ENCODE assay signal across 15 cellular contexts in genomic region chr16:354971-355441, GRCh38. TPM values are rescaled to one million over a fixed set of nuclear protein-coding genes. Genes with fewer than 3 reads are reported as not detected.
DNase-seq lines count a peak whose midpoint lies in the region; ATAC-seq and TF ChIP-seq lines count a peak whose summit lies in the region.
"Had no signal": no experiment of that assay in that cellular context is flagged by ENCODE, and none has a peak within 500 bp of the region (broad histone marks: within the 10 kb centered on the region; RNA-seq: fewer than 3 reads in every experiment).

No MANE protein-coding gene starts in this region.

- CTCF ChIA-PET in mammary epithelial cell (lab: Charles Lee; ENCODE audit: low non-redundant PET), result no interaction called here

- peaks cover 18% of the 10 kb centered on the region for H3K4me1 Mint-ChIP-seq in T-helper 17 cell
- peaks cover 22 to 30% of the 10 kb centered on the region in 2 donors for H3K4me1 Mint-ChIP-seq in effector memory CD8-positive, alpha-beta T cell (ENCODE audit: low read depth in 2 of 2)
- H3K4me1 Mint-ChIP-seq in stimulated activated effector memory CD8-positive, alpha-beta T cell treated with anti-CD3 and anti-CD28 coated beads, Interleukin-12 subunit alpha, Interleukin-12 subunit beta, amount 100 ng/mL, for 72 hours, result peaks cover 29% of the 10 kb centered on the region
- H3K4me1 Mint-ChIP-seq in glutamatergic neuron (ENCODE audit: low read depth, unreplicated experiment), result no peaks in the 10 kb centered on the region

- H3K79me2 ChIP-seq in mammary epithelial cell (ENCODE audit: insufficient read depth, low read length), result peaks cover 20% of the 10 kb centered on the region

- H3K4me3 ChIP-seq in mammary epithelial cell (replicated peaks in 1 of 3; ENCODE audit: insufficient read depth in 1 of 3, low read depth in 2 of 3, low read length in 3 of 3) (no peak overlapping the region), breast epithelium (no peak overlapping the region)
- H3K4me3 ChIP-seq: coronary artery, gastroesophageal sphincter, thoracic aorta had no signal

- H3K4me3 Mint-ChIP-seq in T-helper 17 cell (peak overlapping the region; percentile 95), glutamatergic neuron (ENCODE audit: unreplicated experiment) (no peak overlapping the region)
- peak overlapping the region; percentile 74 to 83 for H3K4me3 Mint-ChIP-seq in effector memory CD8-positive, alpha-beta T cell
- H3K4me3 Mint-ChIP-seq in stimulated activated effector memory CD8-positive, alpha-beta T cell treated with anti-CD3 and anti-CD28 coated beads, Interleukin-12 subunit alpha, Interleukin-12 subunit beta, amount 100 ng/mL, for 72 hours, result peak overlapping the region; percentile 61

- H3K36me3 Mint-ChIP-seq in T-helper 17 cell (ENCODE audit: low read depth), result no peaks in the 10 kb centered on the region
- peaks cover 9% of the 10 kb centered on the region for H3K36me3 Mint-ChIP-seq in effector memory CD8-positive, alpha-beta T cell (ENCODE audit: insufficient read depth)
- H3K36me3 Mint-ChIP-seq in stimulated activated effector memory CD8-positive, alpha-beta T cell treated with anti-CD3 and anti-CD28 coated beads, Interleukin-12 subunit alpha, Interleukin-12 subunit beta, amount 100 ng/mL, for 72 hours, result peaks cover 16% of the 10 kb centered on the region
- no peaks in the 10 kb centered on the region for H3K36me3 Mint-ChIP-seq in glutamatergic neuron (ENCODE audit: unreplicated experiment)

- H2AFZ ChIP-seq in mammary epithelial cell (ENCODE audit: low read depth, low read length), result no peak overlapping the region

- WGBS in mammary epithelial cell (ENCODE audit: low coverage, missing lambda C conversion rate), result 94% methylated on average over 8 of the region's 9 CpGs

- TF ChIP-seq CTCF in mammary epithelial cell (conservative IDR thresholded peaks at IDR 0.05 in 1 of 2, IDR thresholded peaks at IDR 0.05 in 1 of 2; ENCODE audit: extremely low read depth in 1 of 2, insufficient read depth in 1 of 2, low read depth in 1 of 2, low read length in 2 of 2), result no peak
- no peak for TF ChIP-seq CTCF in breast epithelium (IDR thresholded peaks at IDR 0.05)
- no peak for TF ChIP-seq CTCF in glutamatergic neuron (IDR thresholded peaks at IDR 0.05; ENCODE audit: partially characterized antibody, unreplicated experiment)

- H3K4me2 ChIP-seq in mammary epithelial cell (ENCODE audit: insufficient read depth, low read depth, low read length), result no peak overlapping the region

- H3K4me1 ChIP-seq in mammary epithelial cell (ENCODE audit: insufficient read depth, low read length) (peaks cover 25% of the 10 kb centered on the region), breast epithelium (peaks cover 0 to 5% of the 10 kb centered on the region in 2 donors)

- in situ Hi-C loops in mammary epithelial cell (cut with MboI; ENCODE audit: low sequenced_read_pairs in 2 of 2), result loop anchor here in 1 of 2 donors (10.0 kb wide), 1 partner anchor 140 kb away; no protein-coding TSS in a partner anchor

- no peak overlapping the region for H3K9ac ChIP-seq in mammary epithelial cell (ENCODE audit: insufficient read depth, low read length)

- dilution Hi-C loops in mammary epithelial cell (cut with HindIII; ENCODE audit: low sequenced_read_pairs), result no loop called here

- no peaks in the 10 kb centered on the region for H3K9me3 Mint-ChIP-seq in effector memory CD8-positive, alpha-beta T cell
- H3K9me3 Mint-ChIP-seq in stimulated activated effector memory CD8-positive, alpha-beta T cell treated with anti-CD3 and anti-CD28 coated beads, Interleukin-12 subunit alpha, Interleukin-12 subunit beta, amount 100 ng/mL, for 72 hours, result no peaks in the 10 kb centered on the region
- peaks cover 4% of the 10 kb centered on the region for H3K9me3 Mint-ChIP-seq in glutamatergic neuron (ENCODE audit: unreplicated experiment)
- H3K9me3 Mint-ChIP-seq: H9 had no signal

- no peaks in the 10 kb centered on the region for H4K20me1 ChIP-seq in mammary epithelial cell (ENCODE audit: insufficient read depth, low read length)

- H3K27me3 Mint-ChIP-seq in T-helper 17 cell (no peaks in the 10 kb centered on the region), glutamatergic neuron (ENCODE audit: unreplicated experiment) (no peaks in the 10 kb centered on the region)
- H3K27me3 Mint-ChIP-seq in effector memory CD8-positive, alpha-beta T cell, result no peaks in the 10 kb centered on the region

- ATAC-seq in T-helper 17 cell (peak; percentile 24), HG02852 (IDR thresholded peaks at IDR 0.05; ENCODE audit: unreplicated experiment) (no peak)
- ATAC-seq in effector memory CD8-positive, alpha-beta T cell (replicated peaks), result peak; percentile 55
- no peak for ATAC-seq in stimulated activated effector memory CD8-positive, alpha-beta T cell treated with anti-CD3 and anti-CD28 coated beads, Interleukin-12 subunit alpha, Interleukin-12 subunit beta, amount 100 ng/mL, for 72 hours
- ATAC-seq: gastroesophageal sphincter, SK-N-SH treated with all-trans-retinoic acid at 6 μM for 48 hours had no signal

- H3K27me3 ChIP-seq in mammary epithelial cell (ENCODE audit: insufficient read depth, low read length) (no peaks in the 10 kb centered on the region), breast epithelium (no peaks in the 10 kb centered on the region)
- H3K27me3 ChIP-seq: gastroesophageal sphincter had no signal

- TF ChIP-seq POLR2A in breast epithelium (IDR thresholded peaks at IDR 0.05), result no peak

- no TSS peak for BruUV-seq in mammary epithelial cell (replicated peaks; lab: Mats Ljungman, UMichigan)

- H3K27ac ChIP-seq in mammary epithelial cell (ENCODE audit: insufficient read depth, low read depth, low read length) (peak overlapping the region; percentile 62), breast epithelium (no peak overlapping the region)
- H3K27ac ChIP-seq: coronary artery, gastroesophageal sphincter, thoracic aorta had no signal

- DNase-seq in mammary epithelial cell (no peak), breast epithelium (ENCODE audit: low spot score in 2 of 2) (no peak), T-helper 17 cell (peak; percentile 30 to 45 (median 35)), DMS53 (lab: John Stamatoyannopoulos, UW) (no peak), glutamatergic neuron (no peak)
- DNase-seq in effector memory CD8-positive, alpha-beta T cell, result peak; percentile 59 to 65 (median 60)
- peak in 1 of 2 donors; percentile 64 for DNase-seq in stimulated activated effector memory CD8-positive, alpha-beta T cell treated with anti-CD3 and anti-CD28 coated beads, Interleukin-12 subunit alpha, Interleukin-12 subunit beta, amount 100 ng/mL, for 72 hours (ENCODE audit: low spot score in 2 of 2)
- DNase-seq: H9, NCI-H1105, NCI-H82 had no signal

- intact Hi-C loops in mammary epithelial cell (cut with micrococcal nuclease) (no loop called here), breast epithelium (cut with DNase I; ENCODE audit: low total_unique reads) (loop anchor here (10.0 kb wide), 1 partner anchor 120 kb away; the partner anchor contains the start of gene FAM234A)

- H3K9me3 ChIP-seq in mammary epithelial cell (replicated peaks; ENCODE audit: insufficient read depth, low read length) (no peaks in the 10 kb centered on the region), breast epithelium (no peaks in the 10 kb centered on the region), T-helper 17 cell (ENCODE audit: control insufficient read depth, low read length, poor library complexity, severe bottlenecking) (no peaks in the 10 kb centered on the region)
- H3K9me3 ChIP-seq: gastroesophageal sphincter, thoracic aorta had no signal

- H3K27ac Mint-ChIP-seq in T-helper 17 cell, result peak overlapping the region; percentile 95
- H3K27ac Mint-ChIP-seq in effector memory CD8-positive, alpha-beta T cell, result peak overlapping the region; percentile 73 to 90
- H3K27ac Mint-ChIP-seq in stimulated activated effector memory CD8-positive, alpha-beta T cell treated with anti-CD3 and anti-CD28 coated beads, Interleukin-12 subunit alpha, Interleukin-12 subunit beta, amount 100 ng/mL, for 72 hours, result peak overlapping the region; percentile 94
- no peak overlapping the region for H3K27ac Mint-ChIP-seq in glutamatergic neuron (ENCODE audit: unreplicated experiment)
- H3K27ac Mint-ChIP-seq: H9 had no signal

- H3K36me3 ChIP-seq in mammary epithelial cell (ENCODE audit: insufficient read depth, low read length), result no peaks in the 10 kb centered on the region
- H3K36me3 ChIP-seq in breast epithelium, result no peaks in the 10 kb centered on the region
- H3K36me3 ChIP-seq: thoracic aorta had no signal

RNA-seq across cellular contexts. Expression of gene AXIN1, which starts 2.5 kb away (rescaled TPM):
- total RNA-seq in mammary epithelial cell (10 to 100 TPM; 21.7 to 31.2 TPM), breast epithelium (10 to 100 TPM; 16.5 to 22.6 (median 22.4) TPM), T-helper 17 cell (10 to 100 TPM; 38.9 to 42.5 TPM), glutamatergic neuron (ENCODE audit: unreplicated experiment) (16.4 TPM)
- polyA plus RNA-seq in mammary epithelial cell, result 13.0 TPM
- 10.6 TPM for polyA minus RNA-seq in mammary epithelial cell

RNA-seq across cellular contexts. Expression of gene MRPL28, which starts 15.3 kb away (rescaled TPM):
- total RNA-seq in mammary epithelial cell (10 to 100 TPM; 49.8 to 83.9 TPM), breast epithelium (10 to 100 TPM; 67.0 to 78.7 (median 69.0) TPM), T-helper 17 cell (10 to 100 TPM; 25.2 to 25.9 TPM), glutamatergic neuron (ENCODE audit: unreplicated experiment) (69.6 TPM)
- polyA plus RNA-seq in mammary epithelial cell, result 155 TPM
- 129 TPM for polyA minus RNA-seq in mammary epithelial cell

RNA-seq across cellular contexts. Expression of gene PGAP6, which starts 26.8 kb away (rescaled TPM):
- total RNA-seq in mammary epithelial cell (10 to 100 TPM; 31.3 to 44.5 TPM), breast epithelium (10 to 100 TPM; 24.5 to 49.5 (median 36.7) TPM), T-helper 17 cell (100 to 1,000 TPM in 1 of 2 donors, 10 to 100 TPM in 1; 39.7 to 106 TPM), glutamatergic neuron (ENCODE audit: unreplicated experiment) (54.5 TPM)
- 73.2 TPM for polyA plus RNA-seq in mammary epithelial cell
- polyA minus RNA-seq in mammary epithelial cell, result 77.1 TPM

RNA-seq across cellular contexts. Expression of gene NME4, which starts 42.0 kb away (rescaled TPM):
- total RNA-seq in mammary epithelial cell (10 to 100 TPM; 64.7 to 74.4 TPM), breast epithelium (100 to 1,000 TPM in 1 of 3 donors, 10 to 100 TPM in 2; 46.5 to 118 (median 78.0) TPM), T-helper 17 cell (10 to 100 TPM; 31.9 to 39.8 TPM), glutamatergic neuron (ENCODE audit: unreplicated experiment) (82.6 TPM)
- 88.6 TPM for polyA plus RNA-seq in mammary epithelial cell
- 35.0 TPM for polyA minus RNA-seq in mammary epithelial cell

RNA-seq across cellular contexts. Expression of gene DECR2, which starts 46.7 kb away (rescaled TPM):
- 10 to 100 TPM; 19.2 to 26.6 TPM for total RNA-seq in mammary epithelial cell
- 14.5 TPM for polyA plus RNA-seq in mammary epithelial cell
- polyA minus RNA-seq in mammary epithelial cell, result 10.2 TPM
- 10 to 100 TPM; 19.4 to 30.5 (median 28.7) TPM for total RNA-seq in breast epithelium
- total RNA-seq in T-helper 17 cell, result 1 to 10 TPM; 7.5 to 9.0 TPM
- 26.2 TPM for total RNA-seq in glutamatergic neuron (ENCODE audit: unreplicated experiment)

Comparison
In these comparisons a context has a peak if more than half of its experiments do, and no peak if none do; other contexts are left out.
1. DNase-seq: peak in T-helper 17 cell (3 of 3) and effector memory CD8-positive, alpha-beta T cell (3 of 3); none in mammary epithelial cell (single experiment), breast epithelium (0 of 2), DMS53 (single experiment) and glutamatergic neuron (single experiment).
2. ATAC-seq: peak in T-helper 17 cell (single experiment) and effector memory CD8-positive, alpha-beta T cell (single experiment); none in stimulated activated effector memory CD8-positive, alpha-beta T cell treated with anti-CD3 and anti-CD28 coated beads, Interleukin-12 subunit alpha, Interleukin-12 subunit beta, amount 100 ng/mL, for 72 hours (single experiment) and HG02852 (single experiment).